33 cellular contexts compared by ENCODE assay signal in the genomic region with DNA sequence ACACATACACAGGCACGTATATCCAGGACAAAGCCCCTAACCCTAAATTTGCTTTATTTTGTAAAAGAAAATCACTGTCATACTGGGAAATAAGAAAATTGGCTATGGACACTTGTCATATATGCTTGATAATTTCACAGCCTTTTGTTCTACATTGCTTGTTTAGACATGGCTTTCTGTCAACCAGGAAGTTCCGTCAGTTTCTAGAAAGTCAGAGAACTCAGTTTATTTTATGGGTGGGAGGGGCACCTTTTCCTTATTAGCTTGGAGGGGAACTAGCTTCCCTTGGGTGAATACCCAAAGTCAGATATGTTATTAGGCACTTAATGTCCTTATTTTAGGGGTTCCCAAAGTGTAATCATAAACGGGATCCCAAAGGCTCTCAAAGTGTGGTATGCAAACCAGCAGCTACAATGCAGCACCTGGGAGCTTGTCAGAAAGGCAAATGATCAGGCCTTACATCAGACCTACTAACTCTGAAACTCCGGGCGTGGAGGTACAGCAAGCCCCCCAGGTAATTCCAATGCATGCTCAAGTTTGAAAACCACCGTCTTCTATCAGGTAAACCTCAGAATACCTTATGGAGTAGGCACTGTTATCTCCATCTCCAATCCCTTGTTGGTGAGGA. TPM values are rescaled to one million over a fixed set of nuclear protein-coding genes. Genes with fewer than 3 reads are reported as not detected.
"Had no signal": no experiment of that assay in that cellular context is flagged by ENCODE, and none has a peak within 500 bp of the region (broad histone marks: within the 10 kb centered on the region; RNA-seq: fewer than 3 reads in every experiment).

No MANE protein-coding gene starts in this region.

- H3K4me2 ChIP-seq: hepatocyte had no signal

- H3K4me1 ChIP-seq: ascending aorta, gastrocnemius medialis, thyroid gland, upper lobe of left lung, vagina had no signal

- H3K4me3 Mint-ChIP-seq: activated CD4-positive, alpha-beta memory T cell treated with anti-CD3 and anti-CD28 coated beads for 36 hours; activated CD4-positive, alpha-beta T cell treated with anti-CD3 and anti-CD28 coated beads, Interleukin-2, amount 10 ng/mL, durations not matched to agents 24 days and 14 days; activated naive CD4-positive, alpha-beta T cell treated with anti-CD3 and anti-CD28 coated beads, Interleukin-2, amount 10 ng/mL, durations not matched to agents 7 days and 5 days; activated naive CD8-positive, alpha-beta T cell treated with anti-CD3 and anti-CD28 coated beads, Interleukin-2, amount 10 ng/mL, durations not matched to agents 7 days and 5 days; activated T-cell treated with anti-CD3 and anti-CD28 coated beads, Interleukin-2, amount 50 U/mL, for 24 hours; effector memory CD8-positive, alpha-beta T cell; naive B cell; nephron progenitor cell; stimulated activated memory B cell treated with anti-CD40 and anti-IgM and Interleukin-4, amounts not matched to agents 10 μg/mL and 1 μg/mL and 100 μg/mL, for 72 hours; stimulated activated naive CD8-positive, alpha-beta T cell treated with anti-CD3 and anti-CD28 coated beads, Interleukin-15, amount 100 ng/mL, for 72 hours had no signal

- H3K27me3 ChIP-seq: ascending aorta, brain microvascular endothelial cell, gastrocnemius medialis, hepatocyte, ovary, thyroid gland, upper lobe of left lung, vagina had no signal

- H3K36me3 ChIP-seq: ascending aorta, brain microvascular endothelial cell, gastrocnemius medialis, ovary, thyroid gland, upper lobe of left lung, vagina had no signal

- H3K27ac Mint-ChIP-seq: activated CD4-positive, alpha-beta memory T cell treated with anti-CD3 and anti-CD28 coated beads for 36 hours; activated CD4-positive, alpha-beta T cell treated with anti-CD3 and anti-CD28 coated beads, Interleukin-2, amount 10 ng/mL, durations not matched to agents 24 days and 14 days; activated naive CD4-positive, alpha-beta T cell treated with anti-CD3 and anti-CD28 coated beads, Interleukin-2, amount 10 ng/mL, durations not matched to agents 7 days and 5 days; activated naive CD8-positive, alpha-beta T cell treated with anti-CD3 and anti-CD28 coated beads, Interleukin-2, amount 10 ng/mL, durations not matched to agents 7 days and 5 days; activated T-cell treated with anti-CD3 and anti-CD28 coated beads, Interleukin-2, amount 50 U/mL, for 24 hours; effector memory CD8-positive, alpha-beta T cell; naive B cell; nephron progenitor cell; progenitor cell of endocrine pancreas; stimulated activated memory B cell treated with anti-CD40 and anti-IgM and Interleukin-4, amounts not matched to agents 10 μg/mL and 1 μg/mL and 100 μg/mL, for 72 hours; stimulated activated naive CD8-positive, alpha-beta T cell treated with anti-CD3 and anti-CD28 coated beads, Interleukin-15, amount 100 ng/mL, for 72 hours had no signal

- H3K9me3 Mint-ChIP-seq: activated CD4-positive, alpha-beta memory T cell treated with anti-CD3 and anti-CD28 coated beads for 36 hours; activated CD4-positive, alpha-beta T cell treated with anti-CD3 and anti-CD28 coated beads, Interleukin-2, amount 10 ng/mL, durations not matched to agents 24 days and 14 days; activated naive CD4-positive, alpha-beta T cell treated with anti-CD3 and anti-CD28 coated beads, Interleukin-2, amount 10 ng/mL, durations not matched to agents 7 days and 5 days; activated naive CD8-positive, alpha-beta T cell treated with anti-CD3 and anti-CD28 coated beads, Interleukin-2, amount 10 ng/mL, durations not matched to agents 7 days and 5 days; activated T-cell treated with anti-CD3 and anti-CD28 coated beads, Interleukin-2, amount 50 U/mL, for 24 hours; nephron progenitor cell; stimulated activated memory B cell treated with anti-CD40 and anti-IgM and Interleukin-4, amounts not matched to agents 10 μg/mL and 1 μg/mL and 100 μg/mL, for 72 hours; stimulated activated naive CD8-positive, alpha-beta T cell treated with anti-CD3 and anti-CD28 coated beads, Interleukin-15, amount 100 ng/mL, for 72 hours had no signal

- H3K9me3 ChIP-seq: ascending aorta, gastrocnemius medialis, ovary, thyroid gland, upper lobe of left lung, vagina had no signal

- ATAC-seq: effector memory CD8-positive, alpha-beta T cell; gastrocnemius medialis; sciatic nerve; stimulated activated memory B cell treated with anti-CD40 and anti-IgM and Interleukin-4, amounts not matched to agents 10 μg/mL and 1 μg/mL and 100 μg/mL, for 72 hours; stimulated activated naive CD8-positive, alpha-beta T cell treated with anti-CD3 and anti-CD28 coated beads, Interleukin-15, amount 100 ng/mL, for 72 hours had no signal

- H2AFZ ChIP-seq: hepatocyte had no signal

- H3K4me3 ChIP-seq: ascending aorta, gastrocnemius medialis, hepatocyte, ovary, skin epidermis, thyroid gland, upper lobe of left lung, vagina had no signal

- H3K27me3 Mint-ChIP-seq: activated CD4-positive, alpha-beta memory T cell treated with anti-CD3 and anti-CD28 coated beads for 36 hours; activated CD4-positive, alpha-beta T cell treated with anti-CD3 and anti-CD28 coated beads, Interleukin-2, amount 10 ng/mL, durations not matched to agents 24 days and 14 days; activated naive CD4-positive, alpha-beta T cell treated with anti-CD3 and anti-CD28 coated beads, Interleukin-2, amount 10 ng/mL, durations not matched to agents 7 days and 5 days; activated naive CD8-positive, alpha-beta T cell treated with anti-CD3 and anti-CD28 coated beads, Interleukin-2, amount 10 ng/mL, durations not matched to agents 7 days and 5 days; activated T-cell treated with anti-CD3 and anti-CD28 coated beads, Interleukin-2, amount 50 U/mL, for 24 hours; effector memory CD8-positive, alpha-beta T cell; progenitor cell of endocrine pancreas; stimulated activated memory B cell treated with anti-CD40 and anti-IgM and Interleukin-4, amounts not matched to agents 10 μg/mL and 1 μg/mL and 100 μg/mL, for 72 hours; stimulated activated naive CD8-positive, alpha-beta T cell treated with anti-CD3 and anti-CD28 coated beads, Interleukin-15, amount 100 ng/mL, for 72 hours had no signal

- H3K79me2 ChIP-seq: hepatocyte had no signal

- DNase-seq: activated CD4-positive, alpha-beta memory T cell treated with anti-CD3 and anti-CD28 coated beads for 36 hours; activated CD4-positive, alpha-beta T cell treated with anti-CD3 and anti-CD28 coated beads, Interleukin-2, amount 10 ng/mL, durations not matched to agents 24 days and 14 days; activated CD4-positive, CD25-positive, alpha-beta regulatory T cell treated with anti-CD3 and anti-CD28 coated beads, Interleukin-2, amount 50 U/mL, for 72 hours; activated CD8-positive, alpha-beta memory T cell treated with anti-CD3 and anti-CD28 coated beads, Interleukin-2, amount 50 U/mL, for 48 hours; activated gamma-delta T cell; activated naive CD4-positive, alpha-beta T cell treated with anti-CD3 and anti-CD28 coated beads, Interleukin-2, amount 10 ng/mL, durations not matched to agents 7 days and 5 days; activated naive CD8-positive, alpha-beta T cell treated with anti-CD3 and anti-CD28 coated beads, Interleukin-2, amount 10 ng/mL, durations not matched to agents 7 days and 5 days; activated T-cell treated with anti-CD3 and anti-CD28 coated beads, Interleukin-2, amount 50 U/mL, for 24 hours; brain microvascular endothelial cell; cortex of kidney; effector memory CD8-positive, alpha-beta T cell; erythroblast; gastrocnemius medialis; glutamatergic neuron; islet precursor cell; mammary epithelial cell; naive B cell; nephron progenitor cell; ovary; retina; stimulated activated CD4-positive, alpha-beta T cell treated with anti-CD3 and anti-CD28 coated beads, Interleukin-4, amount 100 ng/mL, for 24 hours; stimulated activated CD8-positive, alpha-beta memory T cell treated with anti-CD3 and anti-CD28 coated beads, Interleukin-4, amount 100 ng/mL, for 48 hours; stimulated activated naive CD8-positive, alpha-beta T cell treated with anti-CD3 and anti-CD28 coated beads, Interleukin-15, amount 100 ng/mL, for 72 hours; T-helper 9 cell; thyroid gland; upper lobe of left lung had no signal

- H3K27ac ChIP-seq: ascending aorta, brain microvascular endothelial cell, gastrocnemius medialis, hepatocyte, ovary, skin epidermis, thyroid gland, upper lobe of left lung, vagina had no signal

- H3K4me1 Mint-ChIP-seq: activated CD4-positive, alpha-beta T cell treated with anti-CD3 and anti-CD28 coated beads, Interleukin-2, amount 10 ng/mL, durations not matched to agents 24 days and 14 days; activated naive CD4-positive, alpha-beta T cell treated with anti-CD3 and anti-CD28 coated beads, Interleukin-2, amount 10 ng/mL, durations not matched to agents 7 days and 5 days; activated naive CD8-positive, alpha-beta T cell treated with anti-CD3 and anti-CD28 coated beads, Interleukin-2, amount 10 ng/mL, durations not matched to agents 7 days and 5 days; naive B cell; nephron progenitor cell; stimulated activated memory B cell treated with anti-CD40 and anti-IgM and Interleukin-4, amounts not matched to agents 10 μg/mL and 1 μg/mL and 100 μg/mL, for 72 hours; stimulated activated naive CD8-positive, alpha-beta T cell treated with anti-CD3 and anti-CD28 coated beads, Interleukin-15, amount 100 ng/mL, for 72 hours had no signal

RNA-seq across cellular contexts. Expression of gene CADPS, which starts 50.1 kb away (rescaled TPM):
- total RNA-seq: activated CD4-positive, alpha-beta memory T cell treated with anti-CD3 and anti-CD28 coated beads for 36 hours; activated CD4-positive, alpha-beta T cell treated with anti-CD3 and anti-CD28 coated beads, Interleukin-2, amount 10 ng/mL, durations not matched to agents 24 days and 14 days; activated naive CD8-positive, alpha-beta T cell treated with anti-CD3 and anti-CD28 coated beads, Interleukin-2, amount 10 ng/mL, durations not matched to agents 7 days and 5 days; ascending aorta; mammary epithelial cell had no signal
- polyA plus RNA-seq: mammary epithelial cell had no signal
